In genomic region chr10:102420810-102421644, GRCh38 we compare ENCODE assay signal across 1 cellular context.
TF ChIP-seq lines count a peak whose summit lies in the region.

Gene FBXL15 (plus strand): TSS chr10:102420836. CDS start chr10:102421130, 294 bp downstream.

TF ChIP-seq in HepG2, 621 proteins besides CTCF, POLR2A, EP300 and RAD21 (continued from another document and continues in another):
- TF ChIP-seq ZNF691 (CRISPR knock-in tag; IDR thresholded peaks at IDR 0.05; ENCODE audit: borderline replicate concordance, low read depth): peak; percentile 68; the same call in 1 of the 2 replicates
- peak; percentile 44; the same call in 1 of the 2 replicates for TF ChIP-seq ATF6 (CRISPR knock-in tag; conservative IDR thresholded peaks at IDR 0.05)
- peak; percentile 47; the same call in 1 of the 2 replicates for TF ChIP-seq ZFP36L2 (CRISPR knock-in tag; IDR thresholded peaks at IDR 0.05)
- TF ChIP-seq RAD51 (IDR thresholded peaks at IDR 0.05; ENCODE audit: borderline replicate concordance): no peak
- peak; percentile 91 for TF ChIP-seq MIER2 (CRISPR knock-in tag; IDR thresholded peaks at IDR 0.05)
- TF ChIP-seq PAXIP1 (CRISPR knock-in tag; conservative IDR thresholded peaks at IDR 0.05): peak; percentile 49
- peak; percentile 34; the same call in 1 of the 2 replicates for TF ChIP-seq BCL6 (CRISPR knock-in tag; IDR thresholded peaks at IDR 0.05)
- peak; percentile 11; the same call in 1 of the 2 replicates for TF ChIP-seq ZNF337 (CRISPR knock-in tag; IDR thresholded peaks at IDR 0.05; ENCODE audit: borderline replicate concordance, low read depth)
- peak; percentile 23; the same call in 1 of the 2 replicates for TF ChIP-seq ZNF546 (CRISPR knock-in tag; conservative IDR thresholded peaks at IDR 0.05)
- TF ChIP-seq ZNF709 (CRISPR knock-in tag; IDR thresholded peaks at IDR 0.05): no peak; the same call in none of the 2 replicates
- TF ChIP-seq ARHGAP35 (CRISPR knock-in tag; IDR thresholded peaks at IDR 0.05; ENCODE audit: borderline replicate concordance): peak; percentile 21; the same call in 1 of the 2 replicates
- TF ChIP-seq ZNF446 (CRISPR knock-in tag; IDR thresholded peaks at IDR 0.05): no peak
- 0 out of 2 replicates have a peak, but pooled peaks have one; percentile 28 for TF ChIP-seq ZNF317 (CRISPR knock-in tag; IDR thresholded peaks at IDR 0.05)
- TF ChIP-seq CC2D1A (CRISPR knock-in tag; IDR thresholded peaks at IDR 0.05): no peak
- TF ChIP-seq ZNF142 (CRISPR knock-in tag; IDR thresholded peaks at IDR 0.05): peak; percentile 32; the same call in 1 of the 2 replicates
- TF ChIP-seq ZNF773 (CRISPR knock-in tag; IDR thresholded peaks at IDR 0.05; ENCODE audit: borderline replicate concordance): peak; percentile 36; the same call in 1 of the 2 replicates
- no peak for TF ChIP-seq NFE2L2 (IDR thresholded peaks at IDR 0.05; ENCODE audit: low read length)
- peak; percentile 79 for TF ChIP-seq GMEB1 (CRISPR knock-in tag; IDR thresholded peaks at IDR 0.05; ENCODE audit: borderline replicate concordance)
- TF ChIP-seq THAP11 (CRISPR knock-in tag; IDR thresholded peaks at IDR 0.05): peak; percentile 96
- no peak for TF ChIP-seq SAFB2 (CRISPR knock-in tag; IDR thresholded peaks at IDR 0.05; ENCODE audit: borderline replicate concordance, low read depth)
- no peak for TF ChIP-seq ZMYM2 (CRISPR knock-in tag; IDR thresholded peaks at IDR 0.05)
- peak; percentile 72; the same call in 1 of the 2 replicates for TF ChIP-seq GFI1 (CRISPR knock-in tag; IDR thresholded peaks at IDR 0.05; ENCODE audit: borderline replicate concordance)
- TF ChIP-seq MTERF4 (CRISPR knock-in tag; IDR thresholded peaks at IDR 0.05): peak; percentile 62; the same call in 1 of the 2 replicates
- no peak for TF ChIP-seq ZBTB7A (CRISPR knock-in tag; IDR thresholded peaks at IDR 0.05)
- TF ChIP-seq NRL (CRISPR knock-in tag; IDR thresholded peaks at IDR 0.05; ENCODE audit: borderline replicate concordance): peak; percentile 61; the same call in 1 of the 2 replicates
- peak; percentile 11; the same call in 1 of the 2 replicates for TF ChIP-seq RFX3 (CRISPR knock-in tag; IDR thresholded peaks at IDR 0.05)
- TF ChIP-seq ZNF720 (CRISPR knock-in tag; IDR thresholded peaks at IDR 0.05): no peak
- TF ChIP-seq SETDB1 (CRISPR knock-in tag; IDR thresholded peaks at IDR 0.05; ENCODE audit: borderline replicate concordance): no peak
- peak; percentile 97 for TF ChIP-seq KAT8 (CRISPR knock-in tag; IDR thresholded peaks at IDR 0.05)
- TF ChIP-seq RFXAP (CRISPR knock-in tag; IDR thresholded peaks at IDR 0.05; ENCODE audit: borderline replicate concordance): peak; percentile 95
- TF ChIP-seq ZNF367 (CRISPR knock-in tag; IDR thresholded peaks at IDR 0.05; ENCODE audit: borderline replicate concordance): 0 out of 2 replicates have a peak, but pooled peaks have one; percentile 12
- peak; percentile 81 for TF ChIP-seq ZNF503 (CRISPR knock-in tag; IDR thresholded peaks at IDR 0.05)
- peak; percentile 85 for TF ChIP-seq ZNF414 (CRISPR knock-in tag; IDR thresholded peaks at IDR 0.05)
- TF ChIP-seq ZBTB2 (CRISPR knock-in tag; IDR thresholded peaks at IDR 0.05; ENCODE audit: low read depth): peak; percentile 88
- TF ChIP-seq HBP1 (CRISPR knock-in tag; IDR thresholded peaks at IDR 0.05; ENCODE audit: low read depth): peak; percentile 42; the same call in 1 of the 2 replicates
- peak in 1 of 2 experiments; percentile 80; a peak in 1 of 4 replicates for TF ChIP-seq KLF16 (CRISPR knock-in tag; IDR thresholded peaks at IDR 0.05)
